20 cellular contexts compared by ENCODE assay signal in the genomic region with DNA sequence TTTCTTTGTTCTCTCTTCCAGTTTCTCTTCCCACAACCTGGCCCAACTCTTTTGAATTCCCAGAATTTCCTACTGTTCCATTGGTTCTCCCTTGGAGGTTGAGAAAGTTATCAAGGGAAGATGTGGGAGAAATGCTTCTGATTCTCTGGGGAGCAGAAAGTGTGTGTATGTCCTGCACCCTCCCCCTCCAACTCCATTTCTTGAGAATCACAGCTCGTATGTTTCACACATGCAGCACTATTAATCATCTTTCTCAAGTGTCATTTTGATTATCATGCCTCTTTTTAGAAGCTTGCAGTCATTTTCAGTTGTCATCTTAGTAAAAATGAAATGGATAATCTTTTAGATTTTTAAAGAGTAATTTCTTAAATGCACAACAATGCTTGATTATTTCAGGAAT.
DNase-seq lines count a peak whose midpoint lies in the region; ATAC-seq and TF ChIP-seq lines count a peak whose summit lies in the region.
"Had no signal": no experiment of that assay in that cellular context is flagged by ENCODE, and none has a peak within 500 bp of the region (broad histone marks: within the 10 kb centered on the region; RNA-seq: fewer than 3 reads in every experiment).

No MANE protein-coding gene starts in this region.

- H3K23me2 ChIP-seq in H9 (ENCODE audit: insufficient read length, low read depth, low read length, poor library complexity, severe bottlenecking): no peaks in the 10 kb centered on the region

- H2BK15ac ChIP-seq in H9 (ENCODE audit: low read depth, low read length): no peak overlapping the region

- no peak overlapping the region for H2BK20ac ChIP-seq in H9 (ENCODE audit: low read depth, low read length, poor library complexity, severe bottlenecking)

- peak overlapping the region; percentile 32 for H3K27ac Mint-ChIP-seq in activated CD4-positive, alpha-beta T cell treated with anti-CD3 and anti-CD28 coated beads for 36 hours
- H3K27ac Mint-ChIP-seq in activated naive CD8-positive, alpha-beta T cell: no peak overlapping the region
- no peak overlapping the region for H3K27ac Mint-ChIP-seq in activated naive CD8-positive, alpha-beta T cell treated with anti-CD3 and anti-CD28 coated beads for 36 hours
- H3K27ac Mint-ChIP-seq in H9: no peak overlapping the region

- no peaks in the 10 kb centered on the region for H3K9me3 ChIP-seq in Loucy (ENCODE audit: insufficient read depth, low read depth, low read length)
- no peaks in the 10 kb centered on the region for H3K9me3 ChIP-seq in H9 (ENCODE audit: control insufficient read depth, low read depth, low read length)
- H3K9me3 ChIP-seq: MG63, Peyer's patch had no signal

- no CpG with 5 or more reads among the region's 1 CpG for whole genome bisulfite sequencing in H9 (ENCODE audit: extremely low coverage, insufficient read length, low lambda C conversion rate)

- H4K8ac ChIP-seq in H9 (replicated peaks; ENCODE audit: insufficient read length, low read depth, low read length): no peak overlapping the region

- H4K91ac ChIP-seq in H9 (ENCODE audit: insufficient read length, low read depth, low read length): no peak overlapping the region

- 0 out of 2 replicates have a peak overlapping the region, but pooled peaks have one; percentile 26 for H2AFZ ChIP-seq in Loucy (ENCODE audit: low read length)
- no peak overlapping the region for H2AFZ ChIP-seq in H9 (ENCODE audit: low read length)

- H3K4me1 ChIP-seq in Loucy (ENCODE audit: insufficient read depth, low read length, poor library complexity, severe bottlenecking) (peaks cover 8% of the 10 kb centered on the region), H9 (ENCODE audit: insufficient read depth, low read length) (no peaks in the 10 kb centered on the region)
- H3K4me1 ChIP-seq: BLaER1 treated with 17β-estradiol and CSF1 and Interleukin-3, amounts not matched to agents 10 nM and 100 nM; Peyer's patch had no signal

- no peak overlapping the region for H3K23ac ChIP-seq in H9 (ENCODE audit: insufficient read length, low read depth, low read length)

- H3K4ac ChIP-seq in H9 (ENCODE audit: low read depth, low read length): no peak overlapping the region

- no peak overlapping the region for H3K18ac ChIP-seq in H9 (ENCODE audit: insufficient read length, low read depth, low read length)

- ATAC-seq in activated CD4-positive, alpha-beta T cell treated with anti-CD3 and anti-CD28 coated beads for 36 hours: peak; percentile 74

- no peaks in the 10 kb centered on the region for H3K36me3 ChIP-seq in Loucy (ENCODE audit: insufficient read depth, low read length)
- H3K36me3 ChIP-seq: BLaER1 treated with 17β-estradiol and CSF1 and Interleukin-3, amounts not matched to agents 10 nM and 100 nM; MG63; Peyer's patch; SJSA1 had no signal

- H4K5ac ChIP-seq in H9 (ENCODE audit: insufficient read length, low read depth, low read length): no peak overlapping the region

- H2BK12ac ChIP-seq in H9 (ENCODE audit: insufficient read length, low read depth, low read length): no peak overlapping the region

- peaks cover 35% of the 10 kb centered on the region for H3K4me1 Mint-ChIP-seq in activated CD4-positive, alpha-beta T cell treated with anti-CD3 and anti-CD28 coated beads for 36 hours
- peaks cover 24% of the 10 kb centered on the region for H3K4me1 Mint-ChIP-seq in activated naive CD8-positive, alpha-beta T cell (ENCODE audit: low read depth)
- peaks cover 18% of the 10 kb centered on the region for H3K4me1 Mint-ChIP-seq in activated naive CD8-positive, alpha-beta T cell treated with anti-CD3 and anti-CD28 coated beads for 36 hours
- no peaks in the 10 kb centered on the region for H3K4me1 Mint-ChIP-seq in H9

- peak overlapping the region; percentile 9 for H3K4me3 Mint-ChIP-seq in activated CD4-positive, alpha-beta T cell treated with anti-CD3 and anti-CD28 coated beads for 36 hours
- peak overlapping the region; percentile 18 for H3K4me3 Mint-ChIP-seq in activated naive CD8-positive, alpha-beta T cell
- H3K4me3 Mint-ChIP-seq in activated naive CD8-positive, alpha-beta T cell treated with anti-CD3 and anti-CD28 coated beads for 36 hours: no peak overlapping the region
- no peak overlapping the region for H3K4me3 Mint-ChIP-seq in H9
- H3K4me3 Mint-ChIP-seq: CD4-positive, alpha-beta memory T cell had no signal

- H3K27me3 ChIP-seq in Loucy (ENCODE audit: insufficient read depth, low read length, poor library complexity, severe bottlenecking): no peaks in the 10 kb centered on the region
- no peaks in the 10 kb centered on the region for H3K27me3 ChIP-seq in H9 (ENCODE audit: insufficient read depth, low read length)
- H3K27me3 ChIP-seq: BLaER1 treated with 17β-estradiol and CSF1 and Interleukin-3, amounts not matched to agents 10 nM and 100 nM; MG63; Peyer's patch; SJSA1 had no signal

- intact Hi-C loops in activated CD4-positive, alpha-beta T cell treated with anti-CD3 and anti-CD28 coated beads for 36 hours (cut with DNase I, micrococcal nuclease): loop anchor here (2.0 to 5.0 kb wide), 3 partner anchors 173 to 297 kb away; a partner anchor contains a TSS

- CTCF ChIA-PET in activated CD4-positive, alpha-beta T cell treated with anti-CD3 and anti-CD28 coated beads for 36 hours (lab: Charles Lee): interaction anchor here (1.2 kb wide), 1 partner anchor 300 kb away, joined by 6 read pairs; no protein-coding TSS in a partner anchor

- DNase-seq in activated CD4-positive, alpha-beta T cell treated with anti-CD3 and anti-CD28 coated beads for 36 hours: peak; percentile 17
- DNase-seq in activated CD4-positive, alpha-beta T cell treated with anti-CD3 and anti-CD28 coated beads, Interleukin-2, amount 50 U/mL, for 1 hour: no peak
- no peak for DNase-seq in activated naive CD8-positive, alpha-beta T cell treated with anti-CD3 and anti-CD28 coated beads for 36 hours
- DNase-seq in fibroblast of the aortic adventitia (ENCODE audit: low read depth) (peak; percentile 7), H9 (no peak)
- DNase-seq: 8988T; CD4-positive, alpha-beta memory T cell; DMS153; Karpas-422; MG63; NCI-H1048; NCI-H1417 treated with DMSO at 0.1 percent for 48 hours; NCI-H187; NCI-H446; NCI-H526; Peyer's patch had no signal

- no peaks in the 10 kb centered on the region for H4K20me1 ChIP-seq in Loucy (ENCODE audit: insufficient read depth, low read length, poor library complexity, severe bottlenecking)
- no peaks in the 10 kb centered on the region for H4K20me1 ChIP-seq in H9 (ENCODE audit: control insufficient read depth, insufficient read depth, insufficient read length)
- H4K20me1 ChIP-seq: BLaER1 treated with 17β-estradiol and CSF1 and Interleukin-3, amounts not matched to agents 10 nM and 100 nM had no signal

- TF ChIP-seq CTCF in Loucy (conservative IDR thresholded peaks at IDR 0.05; ENCODE audit: low read length): no peak
- TF ChIP-seq CTCF in fibroblast of the aortic adventitia (IDR thresholded peaks at IDR 0.05; ENCODE audit: insufficient read depth, low read length): no peak
- TF ChIP-seq CTCF in H9 (conservative IDR thresholded peaks at IDR 0.05): no peak

- no peak overlapping the region for H2AK5ac ChIP-seq in H9 (ENCODE audit: insufficient read length, low read length)

- POLR2A ChIA-PET in activated CD4-positive, alpha-beta T cell treated with anti-CD3 and anti-CD28 coated beads for 36 hours (lab: Charles Lee): interaction anchor here (1.1 kb wide), 1 partner anchor 297 kb away, joined by 7 read pairs; a partner anchor contains a TSS

- H3K14ac ChIP-seq in H9 (ENCODE audit: insufficient read depth, low read length): no peak overlapping the region

- peaks cover 5% of the 10 kb centered on the region for H3K36me3 Mint-ChIP-seq in activated CD4-positive, alpha-beta T cell treated with anti-CD3 and anti-CD28 coated beads for 36 hours (ENCODE audit: low read depth)
- no peaks in the 10 kb centered on the region for H3K36me3 Mint-ChIP-seq in activated naive CD8-positive, alpha-beta T cell
- H3K36me3 Mint-ChIP-seq in activated naive CD8-positive, alpha-beta T cell treated with anti-CD3 and anti-CD28 coated beads for 36 hours: peaks cover 3% of the 10 kb centered on the region
- H3K36me3 Mint-ChIP-seq in H9 (ENCODE audit: insufficient read depth in 1 of 3, low read depth in 3 of 3): peaks cover 0 to 8% (median 3%) of the 10 kb centered on the region in 3 experiments; a peak in 3 of 7 replicates

- H3K27me3 Mint-ChIP-seq in activated CD4-positive, alpha-beta T cell treated with anti-CD3 and anti-CD28 coated beads for 36 hours: no peaks in the 10 kb centered on the region
- no peaks in the 10 kb centered on the region for H3K27me3 Mint-ChIP-seq in activated naive CD8-positive, alpha-beta T cell
- no peaks in the 10 kb centered on the region for H3K27me3 Mint-ChIP-seq in activated naive CD8-positive, alpha-beta T cell treated with anti-CD3 and anti-CD28 coated beads for 36 hours
- H3K27me3 Mint-ChIP-seq in H9 (ENCODE audit: low read depth): peaks cover 2% of the 10 kb centered on the region; the same call in 1 of the 2 replicates
- H3K27me3 Mint-ChIP-seq: CD4-positive, alpha-beta memory T cell had no signal

- no peak overlapping the region for H3K27ac ChIP-seq in H9 (ENCODE audit: insufficient read length, low read depth, low read length)
- H3K27ac ChIP-seq: BLaER1 treated with 17β-estradiol and CSF1 and Interleukin-3, amounts not matched to agents 10 nM and 100 nM; Peyer's patch; SJSA1 had no signal

- no peak overlapping the region for H3T11ph ChIP-seq in H9 (ENCODE audit: low read length)

- H3K56ac ChIP-seq in H9 (ENCODE audit: insufficient read length, low read depth, low read length): no peak overlapping the region

- peaks cover 15% of the 10 kb centered on the region for H3K9me3 Mint-ChIP-seq in activated CD4-positive, alpha-beta T cell treated with anti-CD3 and anti-CD28 coated beads for 36 hours (ENCODE audit: low read depth)
- peaks cover 9% of the 10 kb centered on the region for H3K9me3 Mint-ChIP-seq in activated naive CD8-positive, alpha-beta T cell (ENCODE audit: low read depth)
- H3K9me3 Mint-ChIP-seq in activated naive CD8-positive, alpha-beta T cell treated with anti-CD3 and anti-CD28 coated beads for 36 hours: peaks cover 10% of the 10 kb centered on the region
- H3K9me3 Mint-ChIP-seq in H9: peaks cover 0 to 9% of the 10 kb centered on the region in 2 experiments; a peak in 4 of 5 replicates

- H3K9ac ChIP-seq in Loucy (ENCODE audit: low read depth, low read length, poor library complexity, severe bottlenecking) (no peak overlapping the region), H9 (ENCODE audit: extremely low read depth, insufficient read length, low read length) (no peak overlapping the region)
- H3K9ac ChIP-seq: BLaER1 treated with 17β-estradiol and CSF1 and Interleukin-3, amounts not matched to agents 10 nM and 100 nM had no signal

- H2BK5ac ChIP-seq in H9 (ENCODE audit: insufficient read length, low read length): no peak overlapping the region

- H3K79me1 ChIP-seq in H9 (ENCODE audit: insufficient read depth, low read depth, low read length, poor library complexity, severe bottlenecking): no peaks in the 10 kb centered on the region

- H3K4me2 ChIP-seq in Loucy (ENCODE audit: low read depth, low read length, poor library complexity, severe bottlenecking) (no peak overlapping the region), H9 (ENCODE audit: insufficient read depth, insufficient read length, low read length) (no peak overlapping the region)
- H3K4me2 ChIP-seq: BLaER1 treated with 17β-estradiol and CSF1 and Interleukin-3, amounts not matched to agents 10 nM and 100 nM had no signal

- H3K9me2 ChIP-seq in Loucy (replicated peaks; ENCODE audit: low read depth, low read length): no peaks in the 10 kb centered on the region

- no peaks in the 10 kb centered on the region for H3K79me2 ChIP-seq in Loucy (ENCODE audit: insufficient read depth, low read length)
- H3K79me2 ChIP-seq in H9 (ENCODE audit: insufficient read depth, low read length): no peaks in the 10 kb centered on the region

- H2BK120ac ChIP-seq in H9 (ENCODE audit: low read depth, low read length, poor library complexity, severe bottlenecking): no peak overlapping the region

- no peaks in the 10 kb centered on the region for H3F3A ChIP-seq in Loucy (ENCODE audit: low read depth)

- H3K4me3 ChIP-seq in Loucy (ENCODE audit: low read length, poor library complexity, severe bottlenecking) (no peak overlapping the region), fibroblast of the aortic adventitia (ENCODE audit: low read depth, low read length) (no peak overlapping the region)
- H3K4me3 ChIP-seq: BLaER1 treated with 17β-estradiol and CSF1 and Interleukin-3, amounts not matched to agents 10 nM and 100 nM; MG63; Peyer's patch; SJSA1 had no signal

Comparison
In these comparisons a context has a peak if more than half of its experiments do, and no peak if none do; other contexts are left out.
1. DNase-seq: peak in activated CD4-positive, alpha-beta T cell treated with anti-CD3 and anti-CD28 coated beads for 36 hours (single experiment) and fibroblast of the aortic adventitia (single experiment); none in activated CD4-positive, alpha-beta T cell treated with anti-CD3 and anti-CD28 coated beads, Interleukin-2, amount 50 U/mL, for 1 hour (single experiment), activated naive CD8-positive, alpha-beta T cell treated with anti-CD3 and anti-CD28 coated beads for 36 hours (single experiment) and H9 (single experiment).
2. H3K4me3 Mint-ChIP-seq: peak in activated CD4-positive, alpha-beta T cell treated with anti-CD3 and anti-CD28 coated beads for 36 hours (single experiment) and activated naive CD8-positive, alpha-beta T cell (single experiment); none in activated naive CD8-positive, alpha-beta T cell treated with anti-CD3 and anti-CD28 coated beads for 36 hours (single experiment) and H9 (0 of 2).